Comparison of ENCODE assay signal across 11 cellular contexts in genomic region chr4:3871181-3871852, GRCh38.
DNase-seq lines count a peak whose midpoint lies in the region; ATAC-seq, FAIRE-seq and TF ChIP-seq lines count a peak whose summit lies in the region.
"Had no signal": no experiment of that assay in that cellular context is flagged by ENCODE, and none has a peak within 500 bp of the region (broad histone marks: within the 10 kb centered on the region; RNA-seq: fewer than 3 reads in every experiment).

No MANE protein-coding gene starts in this region.

- H3K9me3 ChIP-seq in CD4-positive, alpha-beta T cell (ENCODE audit: control insufficient read depth, low read length): no peaks in the 10 kb centered on the region
- H3K9me3 ChIP-seq in HEK293 (ENCODE audit: control insufficient read depth, insufficient read depth, low read depth, low read length) (no peaks in the 10 kb centered on the region), astrocyte (ENCODE audit: insufficient read depth, low read depth, low read length) (no peaks in the 10 kb centered on the region)
- H3K9me3 ChIP-seq: esophagus muscularis mucosa, ovary had no signal

- POLR2A ChIA-PET in CD4-positive, alpha-beta T cell (lab: Charles Lee): no interaction called here
- POLR2A ChIA-PET in HEK293 (lab: Yijun Ruan, JAX): no interaction called here

- H4K20me1 ChIP-seq in astrocyte (ENCODE audit: insufficient read depth, low read length): no peaks in the 10 kb centered on the region

- H3K4me3 ChIP-seq in HEK293 (ENCODE audit: low read depth, low read length): peak overlapping the region; percentile 28
- H3K4me3 ChIP-seq in astrocyte (ENCODE audit: insufficient read depth, low read depth, low read length): no peak overlapping the region
- H3K4me3 ChIP-seq: esophagus muscularis mucosa, ovary had no signal

- no peak overlapping the region for H3K9ac ChIP-seq in astrocyte (ENCODE audit: low read length)

- no peak for TF ChIP-seq CTCF in CD4-positive, alpha-beta T cell (IDR thresholded peaks at IDR 0.05)
- TF ChIP-seq CTCF in HEK293 (tag by site-specific recombination; IDR thresholded peaks at IDR 0.05): no peak
- no peak for TF ChIP-seq CTCF in astrocyte (IDR thresholded peaks at IDR 0.05; ENCODE audit: insufficient read depth, low read depth, low read length)
- no peak for TF ChIP-seq CTCF in natural killer cell (IDR thresholded peaks at IDR 0.05)

- peaks cover 38% of the 10 kb centered on the region for H3K27me3 ChIP-seq in CD4-positive, alpha-beta T cell (ENCODE audit: control insufficient read depth, insufficient read depth, low read length)
- peaks cover 26% of the 10 kb centered on the region for H3K27me3 ChIP-seq in astrocyte (ENCODE audit: insufficient read depth, low read length)
- H3K27me3 ChIP-seq: ovary had no signal

- no peak for DNase-seq in CD4-positive, alpha-beta T cell
- DNase-seq in astrocyte (ENCODE audit: low read depth) (no peak), natural killer cell (no peak), NCI-H774 (lab: John Stamatoyannopoulos, UW) (no peak), GF-D8 (lab: John Stamatoyannopoulos, UW) (no peak), OCI-M2 (lab: John Stamatoyannopoulos, UW; ENCODE audit: unreplicated experiment) (no peak), glomerular visceral epithelial cell (ENCODE audit: extremely low spot score) (no peak)
- DNase-seq: NCI-H510A treated with DMSO at 0.1 percent for 48 hours had no signal

- peaks cover 67% of the 10 kb centered on the region for H3K27me3 Mint-ChIP-seq in CD4-positive, alpha-beta T cell
- peaks cover 69% of the 10 kb centered on the region for H3K27me3 Mint-ChIP-seq in astrocyte (ENCODE audit: low read depth, unreplicated experiment)
- peaks cover 59 to 65% of the 10 kb centered on the region in 2 donors for H3K27me3 Mint-ChIP-seq in natural killer cell (ENCODE audit: low read depth in 2 of 2)

- H2AFZ ChIP-seq in astrocyte (ENCODE audit: low read depth, low read length): no peak overlapping the region

- peak; percentile 29 for ATAC-seq in CD4-positive, alpha-beta T cell (ENCODE audit: poor library complexity)
- ATAC-seq in natural killer cell: peak in 1 of 3 donors; percentile 62

- H3K27ac ChIP-seq in CD4-positive, alpha-beta T cell (ENCODE audit: low read depth, low read length): no peak overlapping the region
- no peak overlapping the region for H3K27ac ChIP-seq in HEK293 (ENCODE audit: extremely low read depth, low read depth, low read length)
- no peak overlapping the region for H3K27ac ChIP-seq in astrocyte (ENCODE audit: low read depth, low read length)
- H3K27ac ChIP-seq: esophagus muscularis mucosa, ovary had no signal

- H3K9me3 Mint-ChIP-seq in CD4-positive, alpha-beta T cell: no peaks in the 10 kb centered on the region
- peaks cover 9% of the 10 kb centered on the region for H3K9me3 Mint-ChIP-seq in astrocyte (ENCODE audit: unreplicated experiment)
- no peaks in the 10 kb centered on the region for H3K9me3 Mint-ChIP-seq in natural killer cell

- H3K27ac Mint-ChIP-seq in CD4-positive, alpha-beta T cell: no peak overlapping the region
- H3K27ac Mint-ChIP-seq in astrocyte (ENCODE audit: unreplicated experiment) (no peak overlapping the region), natural killer cell (no peak overlapping the region)

- no peak overlapping the region for H3K4me2 ChIP-seq in astrocyte (ENCODE audit: low read length)

- no peak for FAIRE-seq in astrocyte (lab: Jason Lieb, UNC)

- H3K4me1 Mint-ChIP-seq in CD4-positive, alpha-beta T cell (ENCODE audit: low read depth): peaks cover 9% of the 10 kb centered on the region
- H3K4me1 Mint-ChIP-seq in astrocyte (ENCODE audit: low read depth, unreplicated experiment) (no peaks in the 10 kb centered on the region), natural killer cell (peaks cover 0 to 15% of the 10 kb centered on the region in 2 donors)

- intact Hi-C loops in CD4-positive, alpha-beta T cell (cut with DNase I, micrococcal nuclease): no loop called here
- intact Hi-C loops in natural killer cell (cut with micrococcal nuclease): no loop called here

- H3K79me2 ChIP-seq in astrocyte (ENCODE audit: insufficient read depth, low read length): no peaks in the 10 kb centered on the region

- CTCF ChIA-PET in CD4-positive, alpha-beta T cell (lab: Charles Lee): no interaction called here
- CTCF ChIA-PET in HEK293 (lab: Yijun Ruan, JAX): no interaction called here

- H3K4me1 ChIP-seq in HEK293 (ENCODE audit: control insufficient read depth, insufficient read depth, low read length): no peaks in the 10 kb centered on the region
- no peaks in the 10 kb centered on the region for H3K4me1 ChIP-seq in astrocyte (ENCODE audit: insufficient read depth, low read length)

- no peak overlapping the region for H3K4me3 Mint-ChIP-seq in CD4-positive, alpha-beta T cell
- H3K4me3 Mint-ChIP-seq in astrocyte (ENCODE audit: unreplicated experiment) (peak overlapping the region; percentile 77), natural killer cell (peak overlapping the region; percentile 10)

- H3K36me3 Mint-ChIP-seq in CD4-positive, alpha-beta T cell (ENCODE audit: low read depth): no peaks in the 10 kb centered on the region
- H3K36me3 Mint-ChIP-seq in astrocyte (ENCODE audit: low read depth, unreplicated experiment) (peaks cover 2% of the 10 kb centered on the region), natural killer cell (no peaks in the 10 kb centered on the region)

- no peaks in the 10 kb centered on the region for H3K36me3 ChIP-seq in HEK293 (ENCODE audit: control insufficient read depth in 2 of 2, insufficient read depth in 1 of 2, low read length in 2 of 2)
- no peaks in the 10 kb centered on the region for H3K36me3 ChIP-seq in astrocyte (ENCODE audit: insufficient read depth, low read length)
- H3K36me3 ChIP-seq: esophagus muscularis mucosa, ovary had no signal

TF ChIP-seq in HEK293, 187 proteins besides CTCF, POLR2A, EP300 and RAD21 (continues in another document):
- TF ChIP-seq YY1 (tag by site-specific recombination; IDR thresholded peaks at IDR 0.05): no peak
- TF ChIP-seq, protein P1, sequence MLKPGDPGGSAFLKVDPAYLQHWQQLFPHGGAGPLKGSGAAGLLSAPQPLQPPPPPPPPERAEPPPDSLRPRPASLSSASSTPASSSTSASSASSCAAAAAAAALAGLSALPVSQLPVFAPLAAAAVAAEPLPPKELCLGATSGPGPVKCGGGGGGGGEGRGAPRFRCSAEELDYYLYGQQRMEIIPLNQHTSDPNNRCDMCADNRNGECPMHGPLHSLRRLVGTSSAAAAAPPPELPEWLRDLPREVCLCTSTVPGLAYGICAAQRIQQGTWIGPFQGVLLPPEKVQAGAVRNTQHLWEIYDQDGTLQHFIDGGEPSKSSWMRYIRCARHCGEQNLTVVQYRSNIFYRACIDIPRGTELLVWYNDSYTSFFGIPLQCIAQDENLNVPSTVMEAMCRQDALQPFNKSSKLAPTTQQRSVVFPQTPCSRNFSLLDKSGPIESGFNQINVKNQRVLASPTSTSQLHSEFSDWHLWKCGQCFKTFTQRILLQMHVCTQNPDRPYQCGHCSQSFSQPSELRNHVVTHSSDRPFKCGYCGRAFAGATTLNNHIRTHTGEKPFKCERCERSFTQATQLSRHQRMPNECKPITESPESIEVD (tag by site-specific recombination; IDR thresholded peaks at IDR 0.05): no peak
- no peak for TF ChIP-seq ZNF23 (tag by site-specific recombination; IDR thresholded peaks at IDR 0.05; ENCODE audit: borderline replicate concordance)
- TF ChIP-seq ZNF530 (tag by site-specific recombination; IDR thresholded peaks at IDR 0.05; ENCODE audit: low read depth): no peak
- no peak for TF ChIP-seq ZBTB6 (tag by site-specific recombination; IDR thresholded peaks at IDR 0.05)
- TF ChIP-seq ZNF670 (tag by site-specific recombination; IDR thresholded peaks at IDR 0.05; ENCODE audit: low read depth): no peak
- TF ChIP-seq ZNF175 (tag by site-specific recombination; IDR thresholded peaks at IDR 0.05): no peak
- TF ChIP-seq SP3 (tag by site-specific recombination; IDR thresholded peaks at IDR 0.05): peak; percentile 36
- no peak for TF ChIP-seq ZNF837 (tag by site-specific recombination; IDR thresholded peaks at IDR 0.05)
- TF ChIP-seq ZSCAN4 (tag by site-specific recombination; IDR thresholded peaks at IDR 0.05): no peak
- no peak for TF ChIP-seq OSR2 (tag by site-specific recombination; IDR thresholded peaks at IDR 0.05)
- no peak for TF ChIP-seq ZNF16 (tag by site-specific recombination; IDR thresholded peaks at IDR 0.05; ENCODE audit: low read depth)
- TF ChIP-seq KLF10 (tag by site-specific recombination; IDR thresholded peaks at IDR 0.05): no peak
- TF ChIP-seq ZNF214 (tag by site-specific recombination; IDR thresholded peaks at IDR 0.05; ENCODE audit: borderline replicate concordance): no peak
- no peak for TF ChIP-seq ZNF354C (tag by site-specific recombination; IDR thresholded peaks at IDR 0.05; ENCODE audit: borderline replicate concordance, low read depth)
- no peak for TF ChIP-seq BCL11B (tag by site-specific recombination; IDR thresholded peaks at IDR 0.05; ENCODE audit: low read depth)
